ENCODE assay signal across 13 cellular contexts in the genomic region with DNA sequence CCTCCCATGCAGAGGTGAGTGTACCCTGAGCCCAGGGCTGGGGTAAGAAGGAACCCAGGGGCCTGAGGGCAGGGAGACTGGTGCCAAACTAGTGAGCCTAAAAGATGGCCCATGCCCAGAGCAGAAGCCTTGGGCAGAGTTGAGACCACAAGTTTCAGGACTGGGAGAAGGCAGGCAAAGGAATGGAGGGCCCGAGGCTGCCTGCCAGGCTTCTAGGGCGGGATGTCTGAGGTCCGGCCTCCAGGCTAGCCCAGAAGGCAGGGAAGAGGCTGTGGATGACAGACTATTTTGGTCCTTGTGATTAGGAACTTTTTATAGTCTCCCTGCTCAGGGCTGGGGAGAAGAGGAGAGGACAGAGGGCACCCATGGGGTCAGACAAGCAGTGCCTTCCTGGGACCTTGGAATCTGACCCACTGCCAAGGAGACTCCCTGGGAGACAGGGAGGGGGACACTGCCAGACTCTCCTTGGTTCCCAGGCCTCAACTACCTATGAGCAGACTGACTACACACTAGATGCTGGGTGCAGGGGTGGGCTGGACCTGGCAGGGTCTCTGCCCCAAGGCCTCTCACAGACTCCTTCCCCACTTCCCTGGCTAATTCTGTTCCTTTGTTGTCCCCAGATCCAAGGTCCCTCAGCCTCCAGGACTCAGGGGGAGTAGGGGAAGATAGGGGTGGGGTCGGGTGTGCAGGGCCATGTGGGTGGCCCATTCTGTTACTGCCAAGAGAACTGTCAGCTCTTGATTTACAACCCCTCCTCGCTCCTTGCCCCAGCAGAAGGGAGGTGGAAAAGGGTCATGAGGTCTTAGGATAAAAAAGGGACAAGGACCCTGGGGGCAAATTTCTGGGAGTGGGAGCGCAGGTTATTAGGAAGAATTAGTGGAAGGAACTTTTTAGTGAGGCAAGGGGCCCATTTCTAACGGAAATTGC. TPM values are rescaled to one million over a fixed set of nuclear protein-coding genes. Genes with fewer than 3 reads are reported as not detected.
DNase-seq lines count a peak whose midpoint lies in the region; ATAC-seq and TF ChIP-seq lines count a peak whose summit lies in the region.
"Had no signal": no experiment of that assay in that cellular context is flagged by ENCODE, and none has a peak within 500 bp of the region (broad histone marks: within the 10 kb centered on the region; RNA-seq: fewer than 3 reads in every experiment).

No MANE protein-coding gene starts in this region.

- peaks cover 67% of the 10 kb centered on the region for H3K4me1 ChIP-seq in cardiac muscle cell (ENCODE audit: low read depth)

- no peaks in the 10 kb centered on the region for H3K27me3 ChIP-seq in cardiac muscle cell

- no peak for DNase-seq in Right ventricle myocardium inferior (ENCODE audit: missing footprints)
- no peak for DNase-seq in cardiac septum (ENCODE audit: low spot score)
- DNase-seq in cardiac muscle cell (ENCODE audit: low read depth in 1 of 2, low spot score in 1 of 2): peak in 1 of 2 donors; percentile 54
- no peak for DNase-seq in neural crest cell (ENCODE audit: low read depth, low spot score)
- no peak for DNase-seq in DMS79 (lab: John Stamatoyannopoulos, UW)
- no peak for DNase-seq in stimulated activated naive B cell treated with anti-CD40 and anti-IgM and Interleukin-4, amounts not matched to agents 10 μg/mL and 1 μg/mL and 100 μg/mL, for 72 hours
- DNase-seq in NCI-H2107 (lab: John Stamatoyannopoulos, UW): no peak
- DNase-seq: activated CD8-positive, alpha-beta memory T cell treated with anti-CD3 and anti-CD28 coated beads, Interleukin-2, amount 50 U/mL, for 48 hours; effector memory CD4-positive, alpha-beta T cell; GM23248 had no signal

- ATAC-seq in Right ventricle myocardium inferior (peak; percentile 74), GM21515 (IDR thresholded peaks at IDR 0.05; ENCODE audit: unreplicated experiment) (no peak)
- no peak for ATAC-seq in stimulated activated naive B cell treated with anti-CD40 and anti-IgM and Interleukin-4, amounts not matched to agents 10 μg/mL and 1 μg/mL and 100 μg/mL, for 72 hours (replicated peaks)

- H3K4me1 Mint-ChIP-seq in neural crest cell: peaks cover 52% of the 10 kb centered on the region
- H3K4me1 Mint-ChIP-seq in stimulated activated naive B cell treated with anti-CD40 and anti-IgM and Interleukin-4, amounts not matched to agents 10 μg/mL and 1 μg/mL and 100 μg/mL, for 72 hours: peaks cover 6 to 11% of the 10 kb centered on the region in 2 donors

- H3K36me3 Mint-ChIP-seq in neural crest cell (ENCODE audit: low read depth): no peaks in the 10 kb centered on the region
- H3K36me3 Mint-ChIP-seq in stimulated activated naive B cell treated with anti-CD40 and anti-IgM and Interleukin-4, amounts not matched to agents 10 μg/mL and 1 μg/mL and 100 μg/mL, for 72 hours: no peaks in the 10 kb centered on the region

- peaks cover 43% of the 10 kb centered on the region for H3K27me3 Mint-ChIP-seq in neural crest cell (ENCODE audit: low read depth)
- peaks cover 45 to 69% of the 10 kb centered on the region in 2 donors for H3K27me3 Mint-ChIP-seq in stimulated activated naive B cell treated with anti-CD40 and anti-IgM and Interleukin-4, amounts not matched to agents 10 μg/mL and 1 μg/mL and 100 μg/mL, for 72 hours

- H3K4me3 Mint-ChIP-seq in neural crest cell: peak overlapping the region; percentile 81
- H3K4me3 Mint-ChIP-seq in stimulated activated naive B cell treated with anti-CD40 and anti-IgM and Interleukin-4, amounts not matched to agents 10 μg/mL and 1 μg/mL and 100 μg/mL, for 72 hours: no peak overlapping the region

- H3K27ac ChIP-seq in cardiac muscle cell: peak overlapping the region; percentile 92
- H3K27ac ChIP-seq: GM23248 had no signal

- H3K9me3 ChIP-seq in cardiac muscle cell (ENCODE audit: low read depth): no peaks in the 10 kb centered on the region

- no peaks in the 10 kb centered on the region for H3K36me3 ChIP-seq in cardiac muscle cell

- no peaks in the 10 kb centered on the region for H3K9me3 Mint-ChIP-seq in neural crest cell
- H3K9me3 Mint-ChIP-seq in stimulated activated naive B cell treated with anti-CD40 and anti-IgM and Interleukin-4, amounts not matched to agents 10 μg/mL and 1 μg/mL and 100 μg/mL, for 72 hours: no peaks in the 10 kb centered on the region

- H3K4me3 ChIP-seq in cardiac muscle cell: peak overlapping the region; percentile 23
- H3K4me3 ChIP-seq: GM23248 had no signal

- H3K27ac Mint-ChIP-seq in neural crest cell (ENCODE audit: unreplicated experiment): no peak overlapping the region
- no peak overlapping the region for H3K27ac Mint-ChIP-seq in stimulated activated naive B cell treated with anti-CD40 and anti-IgM and Interleukin-4, amounts not matched to agents 10 μg/mL and 1 μg/mL and 100 μg/mL, for 72 hours

- intact Hi-C loops in Right ventricle myocardium inferior (cut with DNase I): loop anchor here (2.0 kb wide), 1 partner anchor 123 kb away; no protein-coding TSS in a partner anchor
- intact Hi-C loops in cardiac septum (cut with DNase I): loop anchor here (1.0 kb wide), 1 partner anchor 48 kb away; the partner anchor contains the start of gene PDIK1L

- TF ChIP-seq CTCF in cardiac muscle cell (IDR thresholded peaks at IDR 0.05; ENCODE audit: low read depth, low read length) (no peak), neural crest cell (conservative IDR thresholded peaks at IDR 0.05) (no peak)

RNA-seq across cellular contexts. Expression of gene FAM110D, which starts 0.5 kb away (rescaled TPM):
- total RNA-seq in Right ventricle myocardium inferior (4.0 TPM), cardiac septum (3.8 TPM), cardiac muscle cell (4.7 and 6.8 TPM in 2 replicates), neural crest cell (1.0 and 1.2 TPM in 2 replicates)
- polyA plus RNA-seq in cardiac muscle cell: 8.1 and 10.9 TPM in 2 replicates
- total RNA-seq: GM23248, mononuclear cell had no signal
- polyA plus RNA-seq: GM23248 had no signal

RNA-seq across cellular contexts. Expression of gene C1orf232, which starts 9.4 kb away (rescaled TPM):
- total RNA-seq in Right ventricle myocardium inferior (not detected), cardiac septum (not detected), cardiac muscle cell (not detected in 2 replicates), neural crest cell (not detected in 2 replicates)
- polyA plus RNA-seq in cardiac muscle cell: not detected in 2 replicates
- total RNA-seq: GM23248, mononuclear cell had no signal
- polyA plus RNA-seq: GM23248, thymus had no signal

RNA-seq across cellular contexts. Expression of gene ZNF593, which starts 10.3 kb away (rescaled TPM):
- total RNA-seq in Right ventricle myocardium inferior (14.9 TPM), cardiac septum (23.2 TPM), cardiac muscle cell (34.5 and 47.8 TPM in 2 replicates), neural crest cell (34.3 and 36.2 TPM in 2 replicates)
- polyA plus RNA-seq in cardiac muscle cell: 43.6 and 58.0 TPM in 2 replicates

RNA-seq across cellular contexts. Expression of gene ZNF593OS, which starts 12.3 kb away (rescaled TPM):
- total RNA-seq in Right ventricle myocardium inferior (not detected), cardiac septum (not detected), cardiac muscle cell (not detected in 2 replicates), neural crest cell (not detected in 2 replicates)
- 2.9 and 3.4 TPM in 2 replicates for polyA plus RNA-seq in cardiac muscle cell
- total RNA-seq: GM23248, mononuclear cell had no signal

RNA-seq across cellular contexts. Expression of gene CNKSR1, which starts 17.9 kb away (rescaled TPM):
- total RNA-seq in Right ventricle myocardium inferior (1.8 TPM), cardiac septum (2.9 TPM), cardiac muscle cell (8.4 and 9.7 TPM in 2 replicates), neural crest cell (3.0 and 3.6 TPM in 2 replicates)
- 7.5 and 7.6 TPM in 2 replicates for polyA plus RNA-seq in cardiac muscle cell
- total RNA-seq: GM23248 had no signal
- polyA plus RNA-seq: GM23248 had no signal
